Comparison of ENCODE assay signal across 8 cellular contexts in the genomic region with DNA sequence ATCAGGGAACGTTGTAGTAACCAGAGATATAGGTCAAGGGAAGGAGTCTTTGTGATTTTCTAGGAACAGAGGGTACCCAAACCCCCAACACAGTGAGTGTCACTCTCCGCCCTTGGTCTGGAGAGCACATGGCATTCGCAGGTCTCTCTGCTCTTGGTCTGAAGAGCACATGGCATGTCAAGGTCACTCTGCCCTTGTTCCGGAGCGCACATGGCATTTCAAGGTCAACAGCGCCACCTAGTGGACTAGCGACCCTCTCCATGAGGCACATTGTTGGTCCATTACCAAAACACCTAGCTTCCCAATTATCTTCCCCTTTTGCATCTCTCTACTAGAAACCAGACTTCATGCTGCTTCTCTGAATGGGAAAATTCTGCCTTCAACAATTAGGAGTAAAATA.
A peak's percentile ranks its signal among the peaks of the same experiment; 100 is the strongest.
DNase-seq lines count a peak whose midpoint lies in the region; TF ChIP-seq lines count a peak whose summit lies in the region.

No MANE protein-coding gene starts in this region.

- 37 to 50% methylated on average over 7 of the region's 7 CpGs for WGBS in tibial nerve, 2 donors

- TF ChIP-seq POLR2A in tibial nerve (IDR thresholded peaks at IDR 0.05): no peak

- no peaks in the 10 kb centered on the region for H3K36me3 Mint-ChIP-seq in endothelial cell (ENCODE audit: low read depth, unreplicated experiment)

- H3K4me3 Mint-ChIP-seq in endothelial cell (ENCODE audit: unreplicated experiment): no peak overlapping the region

- H3K4me3 ChIP-seq in A673 (ENCODE audit: low read depth, low read length, poor library complexity, severe bottlenecking) (no peak overlapping the region), NT2/D1 (ENCODE audit: insufficient read length, low read depth) (no peak overlapping the region), tibial nerve (no peak overlapping the region)

- H3K9me3 Mint-ChIP-seq in endothelial cell (ENCODE audit: unreplicated experiment): peaks cover 3% of the 10 kb centered on the region

- no peak overlapping the region for H3K27ac Mint-ChIP-seq in endothelial cell (ENCODE audit: unreplicated experiment)

- TF ChIP-seq CTCF in A673 (conservative IDR thresholded peaks at IDR 0.05; ENCODE audit: low read depth, low read length): peak; percentile 64
- peak; percentile 91 for TF ChIP-seq CTCF in endothelial cell (IDR thresholded peaks at IDR 0.05; ENCODE audit: unreplicated experiment)
- TF ChIP-seq CTCF in tibial nerve (IDR thresholded peaks at IDR 0.05): peak; percentile 18 to 52 (median 36)

- H3K4me1 Mint-ChIP-seq in endothelial cell (ENCODE audit: unreplicated experiment): no peaks in the 10 kb centered on the region

- peaks cover 15% of the 10 kb centered on the region for H3K9me3 ChIP-seq in A673 (ENCODE audit: low read depth, low read length, poor library complexity, severe bottlenecking)
- H3K9me3 ChIP-seq in NT2/D1 (ENCODE audit: insufficient read depth, low read length): peaks cover 12% of the 10 kb centered on the region
- peaks cover 0 to 17% (median 0%) of the 10 kb centered on the region in 4 donors for H3K9me3 ChIP-seq in tibial nerve

- H3K27me3 ChIP-seq in A673 (replicated peaks; ENCODE audit: insufficient read depth, low read depth, low read length, poor library complexity) (no peaks in the 10 kb centered on the region), NT2/D1 (ENCODE audit: insufficient read depth, insufficient read length) (no peaks in the 10 kb centered on the region), tibial nerve (no peaks in the 10 kb centered on the region)

- no peaks in the 10 kb centered on the region for H3K36me3 ChIP-seq in A673 (ENCODE audit: insufficient read depth, low read length, poor library complexity, severe bottlenecking)
- H3K36me3 ChIP-seq in NT2/D1 (ENCODE audit: insufficient read depth, insufficient read length, low read length): no peaks in the 10 kb centered on the region
- no peaks in the 10 kb centered on the region for H3K36me3 ChIP-seq in tibial nerve

- TF ChIP-seq EP300 in tibial nerve (IDR thresholded peaks at IDR 0.05): no peak

- intact Hi-C loops in A673 (cut with micrococcal nuclease; ENCODE audit: unreplicated experiment): no loop called here

- no peak overlapping the region for H3K27ac ChIP-seq in A673 (ENCODE audit: low read depth, low read length, poor library complexity, severe bottlenecking)
- H3K27ac ChIP-seq in tibial nerve: no peak overlapping the region

- no peaks in the 10 kb centered on the region for H3K4me1 ChIP-seq in A673 (ENCODE audit: insufficient read depth, low read length, poor library complexity, severe bottlenecking)
- no peaks in the 10 kb centered on the region for H3K4me1 ChIP-seq in NT2/D1 (ENCODE audit: insufficient read depth, insufficient read length)
- H3K4me1 ChIP-seq in tibial nerve: no peaks in the 10 kb centered on the region

- no TSS peak for BruUV-seq in A673 (replicated peaks; lab: Mats Ljungman, UMichigan)

- CTCF ChIA-PET in A673 (lab: Charles Lee): no interaction called here

- peaks cover 1% of the 10 kb centered on the region for H3K27me3 Mint-ChIP-seq in endothelial cell (ENCODE audit: unreplicated experiment)

- no peak overlapping the region for H3K9ac ChIP-seq in NT2/D1 (ENCODE audit: insufficient read length, low read depth)

- POLR2A ChIA-PET in A673 (lab: Charles Lee; ENCODE audit: low non-redundant PET): no interaction called here

- DNase-seq in A673 (ENCODE audit: low spot score) (peak; percentile 45), GM03348 (ENCODE audit: low spot score) (peak; percentile 60), NT2/D1 (ENCODE audit: low read depth, low spot score) (peak; percentile 70), endothelial cell (ENCODE audit: low spot score) (peak; percentile 69), tibial nerve (ENCODE audit: low spot score in 2 of 2) (peak in 1 of 2 donors; percentile 11), glomerular visceral epithelial cell (ENCODE audit: extremely low spot score) (no peak), NCI-H1930 (lab: John Stamatoyannopoulos, UW) (no peak), GM19238 (ENCODE audit: insufficient read length, low spot score) (no peak)

Comparison
In these comparisons a context has a peak if more than half of its experiments do, and no peak if none do; other contexts are left out.
1. DNase-seq: peak in A673 (single experiment), GM03348 (single experiment), NT2/D1 (single experiment) and endothelial cell (single experiment); none in glomerular visceral epithelial cell (single experiment), NCI-H1930 (0 of 2) and GM19238 (single experiment).
2. CTCF ChIP-seq: peak in every context shown above with its lines; median percentile 91 in endothelial cell; 64 in A673; 36 in tibial nerve.